ENCODE assay signal across 17 cellular contexts in the genomic region with DNA sequence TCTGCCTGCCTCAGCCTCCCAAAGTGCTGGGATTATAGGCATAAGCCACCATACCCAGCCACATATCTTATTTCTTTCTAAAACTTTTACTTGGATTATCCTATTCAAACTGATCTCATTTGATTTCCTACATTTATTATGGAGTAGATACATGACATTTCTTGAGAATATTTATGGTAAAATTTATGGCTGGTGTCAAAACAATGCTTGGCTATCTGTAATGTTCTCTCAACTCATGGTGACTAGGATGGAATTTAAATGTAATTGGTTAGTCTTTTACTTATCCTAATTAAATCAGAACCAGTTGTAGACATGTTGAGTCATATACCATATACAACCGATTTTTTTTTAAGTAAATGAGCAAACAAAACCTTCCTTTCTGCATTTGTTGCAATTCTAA. TPM values are rescaled to one million over a fixed set of nuclear protein-coding genes. Genes with fewer than 3 reads are reported as not detected.
DNase-seq lines count a peak whose midpoint lies in the region; ATAC-seq and TF ChIP-seq lines count a peak whose summit lies in the region.
"Had no signal": no experiment of that assay in that cellular context is flagged by ENCODE, and none has a peak within 500 bp of the region (broad histone marks: within the 10 kb centered on the region; RNA-seq: fewer than 3 reads in every experiment).

No MANE protein-coding gene starts in this region.

- H2AFZ ChIP-seq in Loucy (ENCODE audit: low read length) (no peak overlapping the region), mesenchymal stem cell (ENCODE audit: low read depth, low read length) (no peak overlapping the region)

- no peaks in the 10 kb centered on the region for H3K9me2 ChIP-seq in Loucy (replicated peaks; ENCODE audit: low read depth, low read length)

- no peak overlapping the region for H3K4ac ChIP-seq in mesenchymal stem cell (ENCODE audit: low read depth in 1 of 2, low read length in 2 of 2)

- H3K18ac ChIP-seq in mesenchymal stem cell (ENCODE audit: low read depth in 1 of 2, low read length in 2 of 2): no peak overlapping the region

- H4K8ac ChIP-seq in mesenchymal stem cell (ENCODE audit: low read length): no peak overlapping the region

- peak overlapping the region; percentile 96 for H3K4me3 ChIP-seq in Loucy (ENCODE audit: low read length, poor library complexity, severe bottlenecking)
- no peak overlapping the region for H3K4me3 ChIP-seq in adipocyte (ENCODE audit: low read length)
- H3K4me3 ChIP-seq in mesenchymal stem cell (ENCODE audit: insufficient read depth in 1 of 2, low read depth in 1 of 2, low read length in 2 of 2): no peak overlapping the region
- H3K4me3 ChIP-seq in naive thymus-derived CD4-positive, alpha-beta T cell (ENCODE audit: low read length): no peak overlapping the region
- H3K4me3 ChIP-seq: BLaER1 treated with 17β-estradiol and CSF1 and Interleukin-3, amounts not matched to agents 10 nM and 100 nM had no signal

- CTCF ChIA-PET in naive thymus-derived CD4-positive, alpha-beta T cell (lab: Charles Lee): no interaction called here

- no peak overlapping the region for H3K4me3 Mint-ChIP-seq in activated T-cell treated with anti-CD3 and anti-CD28 coated beads, Interleukin-2, amount 50 U/mL, for 24 hours
- H3K4me3 Mint-ChIP-seq in naive thymus-derived CD4-positive, alpha-beta T cell: no peak overlapping the region
- H3K4me3 Mint-ChIP-seq: B cell; CD8-positive, alpha-beta T cell; H9 had no signal

- H2BK12ac ChIP-seq in mesenchymal stem cell (ENCODE audit: low read length in 2 of 2): no peak overlapping the region

- H2BK5ac ChIP-seq in mesenchymal stem cell (ENCODE audit: low read depth, low read length, poor library complexity, severe bottlenecking): no peak overlapping the region

- no peak overlapping the region for H2AK5ac ChIP-seq in mesenchymal stem cell (ENCODE audit: low read length, severe bottlenecking)

- H3K9me3 Mint-ChIP-seq in activated T-cell treated with anti-CD3 and anti-CD28 coated beads, Interleukin-2, amount 50 U/mL, for 24 hours: no peaks in the 10 kb centered on the region
- peaks cover 0 to 4% (median 0%) of the 10 kb centered on the region in 11 donors for H3K9me3 Mint-ChIP-seq in naive thymus-derived CD4-positive, alpha-beta T cell
- H3K9me3 Mint-ChIP-seq: CD8-positive, alpha-beta T cell; H9 had no signal

- no peak overlapping the region for H2BK15ac ChIP-seq in mesenchymal stem cell (ENCODE audit: low read depth, poor library complexity, severe bottlenecking)

- H3K4me1 Mint-ChIP-seq in activated T-cell treated with anti-CD3 and anti-CD28 coated beads, Interleukin-2, amount 50 U/mL, for 24 hours (ENCODE audit: low read depth): peaks cover 37% of the 10 kb centered on the region
- peaks cover 20 to 44% (median 36%) of the 10 kb centered on the region in 7 donors for H3K4me1 Mint-ChIP-seq in naive thymus-derived CD4-positive, alpha-beta T cell

- 0 out of 2 replicates have a peak, but pooled peaks cover 2% of the 10 kb centered on the region for H3F3A ChIP-seq in Loucy (ENCODE audit: low read depth)

- H3K79me1 ChIP-seq in mesenchymal stem cell (replicated peaks; ENCODE audit: low read length, poor library complexity, severe bottlenecking): peaks cover 11% of the 10 kb centered on the region

- H3K4me2 ChIP-seq in Loucy (ENCODE audit: low read depth, low read length, poor library complexity, severe bottlenecking) (peak overlapping the region; percentile 93), mesenchymal stem cell (ENCODE audit: low read length, poor library complexity, severe bottlenecking) (no peak overlapping the region)

- WGBS in mesenchymal stem cell: no CpG with 5 or more reads among the region's 1 CpG

- DNase-seq in activated T-cell treated with anti-CD3 and anti-CD28 coated beads, Interleukin-2, amount 50 U/mL, for 24 hours: no peak
- DNase-seq in activated T-cell treated with anti-CD3 and anti-CD28 coated beads for 4 hours (no peak), adipocyte (ENCODE audit: low read depth) (no peak), mesenchymal stem cell (no peak), DMS153 treated with DMSO at 0.1 percent for 48 hours (lab: John Stamatoyannopoulos, UW; ENCODE audit: unreplicated experiment) (no peak)
- no peak for DNase-seq in naive thymus-derived CD4-positive, alpha-beta T cell
- DNase-seq: 8988T; Calu3; CD8-positive, alpha-beta T cell; GF-D8; H9; IMR-90; KBM-7 had no signal

- peaks cover 80% of the 10 kb centered on the region for H3K79me2 ChIP-seq in Loucy (ENCODE audit: insufficient read depth, low read length)

- no peak overlapping the region for H3K27ac ChIP-seq in mesenchymal stem cell (ENCODE audit: low read length, poor library complexity, severe bottlenecking)
- H3K27ac ChIP-seq in naive thymus-derived CD4-positive, alpha-beta T cell (ENCODE audit: low read depth, low read length): no peak overlapping the region
- H3K27ac ChIP-seq: BLaER1 treated with 17β-estradiol and CSF1 and Interleukin-3, amounts not matched to agents 10 nM and 100 nM had no signal

- H4K91ac ChIP-seq in mesenchymal stem cell (ENCODE audit: low read length): no peak overlapping the region

- H3K36me3 ChIP-seq in Loucy (ENCODE audit: insufficient read depth, low read length): peaks cover 32% of the 10 kb centered on the region; the same call in 1 of the 2 replicates
- peaks cover 53% of the 10 kb centered on the region for H3K36me3 ChIP-seq in adipocyte (ENCODE audit: control insufficient read depth, insufficient read depth, low read length, severe bottlenecking)
- peaks cover 13 to 57% of the 10 kb centered on the region in 2 experiments for H3K36me3 ChIP-seq in mesenchymal stem cell (ENCODE audit: control insufficient read depth in 1 of 2, insufficient read depth in 2 of 2, low read depth in 1 of 2, low read length in 2 of 2)
- H3K36me3 ChIP-seq in naive thymus-derived CD4-positive, alpha-beta T cell (ENCODE audit: control insufficient read depth in 2 of 3, insufficient read depth in 3 of 3, low read length in 3 of 3): peaks cover 0 to 39% (median 8%) of the 10 kb centered on the region in 3 experiments

- H3K36me3 Mint-ChIP-seq in activated T-cell treated with anti-CD3 and anti-CD28 coated beads, Interleukin-2, amount 50 U/mL, for 24 hours (ENCODE audit: low read depth): peaks cover 87% of the 10 kb centered on the region
- H3K36me3 Mint-ChIP-seq in naive thymus-derived CD4-positive, alpha-beta T cell: peaks cover 3 to 16% (median 7%) of the 10 kb centered on the region in 5 donors

- H3K14ac ChIP-seq in mesenchymal stem cell (ENCODE audit: low read length in 2 of 2): no peak overlapping the region

- no peaks in the 10 kb centered on the region for H3K27me3 Mint-ChIP-seq in activated T-cell treated with anti-CD3 and anti-CD28 coated beads, Interleukin-2, amount 50 U/mL, for 24 hours
- peaks cover 0 to 3% (median 0%) of the 10 kb centered on the region in 5 donors for H3K27me3 Mint-ChIP-seq in naive thymus-derived CD4-positive, alpha-beta T cell
- H3K27me3 Mint-ChIP-seq: B cell had no signal

- intact Hi-C loops in naive thymus-derived CD4-positive, alpha-beta T cell (cut with micrococcal nuclease): loop anchor here (1.0 to 10.0 kb wide), 3 partner anchors 301 to 341 kb away; no protein-coding TSS in a partner anchor

- H3K23ac ChIP-seq in mesenchymal stem cell (ENCODE audit: low read length in 2 of 2): no peak overlapping the region

- peaks cover 60% of the 10 kb centered on the region for H4K20me1 ChIP-seq in Loucy (ENCODE audit: insufficient read depth, low read length, poor library complexity, severe bottlenecking)

- no peak overlapping the region for H2BK120ac ChIP-seq in mesenchymal stem cell (ENCODE audit: low read depth, low read length)

- no peaks in the 10 kb centered on the region for H3K27me3 ChIP-seq in Loucy (ENCODE audit: insufficient read depth, low read length, poor library complexity, severe bottlenecking)
- H3K27me3 ChIP-seq in adipocyte (replicated peaks; ENCODE audit: control insufficient read depth, insufficient read depth, low read length): no peaks in the 10 kb centered on the region
- H3K27me3 ChIP-seq in mesenchymal stem cell (ENCODE audit: control insufficient read depth in 1 of 2, insufficient read depth in 1 of 2, low read length in 2 of 2): no peaks in the 10 kb centered on the region
- no peaks in the 10 kb centered on the region for H3K27me3 ChIP-seq in naive thymus-derived CD4-positive, alpha-beta T cell (ENCODE audit: control insufficient read depth in 2 of 2, insufficient read depth in 2 of 2, low read length in 2 of 2)
- H3K27me3 ChIP-seq: BLaER1 treated with 17β-estradiol and CSF1 and Interleukin-3, amounts not matched to agents 10 nM and 100 nM had no signal

- H3K27ac Mint-ChIP-seq in activated T-cell treated with anti-CD3 and anti-CD28 coated beads, Interleukin-2, amount 50 U/mL, for 24 hours: peak overlapping the region; percentile 6
- no peak overlapping the region for H3K27ac Mint-ChIP-seq in naive thymus-derived CD4-positive, alpha-beta T cell
- H3K27ac Mint-ChIP-seq: B cell; CD8-positive, alpha-beta T cell; H9 had no signal

- POLR2A ChIA-PET in naive thymus-derived CD4-positive, alpha-beta T cell (lab: Charles Lee): no interaction called here

- no peaks in the 10 kb centered on the region for H3K9me3 ChIP-seq in Loucy (ENCODE audit: insufficient read depth, low read depth, low read length)
- no peaks in the 10 kb centered on the region for H3K9me3 ChIP-seq in adipocyte (ENCODE audit: control insufficient read depth, low read length)
- no peaks in the 10 kb centered on the region for H3K9me3 ChIP-seq in mesenchymal stem cell (ENCODE audit: control insufficient read depth, low read length)
- no peaks in the 10 kb centered on the region for H3K9me3 ChIP-seq in naive thymus-derived CD4-positive, alpha-beta T cell (ENCODE audit: control insufficient read depth in 2 of 3, low read length in 3 of 3)

- H3K9ac ChIP-seq in Loucy (ENCODE audit: low read depth, low read length, poor library complexity, severe bottlenecking) (peak overlapping the region; percentile 40), adipocyte (ENCODE audit: low read length) (peak overlapping the region; percentile 27), mesenchymal stem cell (ENCODE audit: low read length) (peak overlapping the region; percentile 59)
- H3K9ac ChIP-seq: BLaER1 treated with 17β-estradiol and CSF1 and Interleukin-3, amounts not matched to agents 10 nM and 100 nM had no signal

- H3K4me1 ChIP-seq in Loucy (ENCODE audit: insufficient read depth, low read length, poor library complexity, severe bottlenecking): peaks cover 49% of the 10 kb centered on the region
- H3K4me1 ChIP-seq in adipocyte (ENCODE audit: control insufficient read depth, insufficient read depth, low read length): peaks cover 25% of the 10 kb centered on the region
- H3K4me1 ChIP-seq in mesenchymal stem cell (ENCODE audit: control insufficient read depth, insufficient read depth, low read depth, low read length): peaks cover 5% of the 10 kb centered on the region
- peaks cover 13% of the 10 kb centered on the region in 2 donors for H3K4me1 ChIP-seq in naive thymus-derived CD4-positive, alpha-beta T cell (ENCODE audit: control insufficient read depth in 2 of 2, insufficient read depth in 2 of 2, low read length in 2 of 2)

- ATAC-seq in naive thymus-derived CD4-positive, alpha-beta T cell: no peak
- no peak for ATAC-seq in HG03378 (IDR thresholded peaks at IDR 0.05; ENCODE audit: unreplicated experiment)
- ATAC-seq: CD8-positive, alpha-beta T cell had no signal

- TF ChIP-seq CTCF in Loucy (conservative IDR thresholded peaks at IDR 0.05; ENCODE audit: low read length): no peak

RNA-seq across cellular contexts. Expression of a gene that starts 4.1 kb away (rescaled TPM):
- polyA plus RNA-seq in mesenchymal stem cell (2013, experiment 1 of 2): 15.3 TPM
- polyA plus RNA-seq in mesenchymal stem cell (2013, experiment 2 of 2): 15.5 TPM
- 10 to 100 TPM; 19.8 to 37.7 (median 27.5) TPM for total RNA-seq in naive thymus-derived CD4-positive, alpha-beta T cell
- polyA plus RNA-seq in naive thymus-derived CD4-positive, alpha-beta T cell: 10 to 100 TPM; 21.3 to 49.1 TPM
